8 cellular contexts compared by ENCODE assay signal in the genomic region with DNA sequence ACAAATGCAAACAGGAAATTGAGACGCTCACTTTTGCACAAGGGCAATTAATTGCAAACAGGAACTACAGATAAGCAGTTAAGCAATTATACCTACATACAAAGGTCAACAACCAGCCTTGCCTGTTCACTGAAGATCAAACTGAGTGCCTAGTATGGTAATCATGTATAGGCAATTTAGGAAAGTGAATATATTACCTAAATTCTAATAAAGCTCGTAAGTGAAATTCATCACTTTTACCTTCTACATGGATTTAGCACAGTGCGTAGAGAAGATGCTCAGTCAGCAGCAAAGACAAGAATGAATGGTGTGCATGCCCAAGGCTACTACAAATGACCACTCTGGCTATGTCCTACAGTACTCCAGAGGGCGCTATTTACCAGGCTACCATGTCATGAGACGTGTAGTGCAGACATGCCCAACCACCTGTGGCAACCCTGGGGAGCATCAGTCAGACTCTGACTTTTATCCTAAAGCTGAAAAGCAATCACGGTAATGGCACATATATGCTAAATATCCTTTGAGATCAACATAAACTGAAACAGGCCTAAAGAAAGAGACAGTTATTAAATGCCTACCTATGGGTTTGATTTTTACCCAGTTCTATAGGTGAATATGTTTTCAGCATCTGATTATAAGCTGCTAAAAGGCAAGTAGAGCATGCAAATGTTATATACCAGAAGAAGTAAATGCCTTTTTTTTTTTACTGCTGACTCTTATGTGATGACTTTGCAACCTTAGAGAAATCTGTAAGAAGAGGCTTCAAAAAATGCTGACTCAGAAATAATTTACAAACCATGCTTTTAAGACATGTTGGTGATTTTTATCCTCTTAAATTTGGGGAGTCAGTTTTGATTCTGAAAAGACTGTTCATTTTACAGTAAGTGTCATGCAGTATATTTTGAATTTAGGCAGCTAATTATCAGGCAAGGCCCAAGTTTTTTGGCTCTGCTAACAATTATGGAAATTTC.
DNase-seq lines count a peak whose midpoint lies in the region; ATAC-seq, FAIRE-seq and TF ChIP-seq lines count a peak whose summit lies in the region.

No MANE protein-coding gene starts in this region.

- no peak for FAIRE-seq in K562 (lab: Jason Lieb, UNC)

- no peak for TF ChIP-seq EP300 in K562 (IDR thresholded peaks at IDR 0.05; ENCODE audit: low read length)

- WGBS in K562 (ENCODE audit: insufficient coverage, low coverage, missing lambda C conversion rate), result 4% methylated on average over 6 of the region's 6 CpGs

- no peak overlapping the region for H3K4me2 ChIP-seq in K562 (ENCODE audit: insufficient read depth, low read length)

- peak; percentile 79 to 91 for TF ChIP-seq RAD21 in K562 (CRISPR knock-in tag; conservative IDR thresholded peaks at IDR 0.05 in 1 of 2, IDR thresholded peaks at IDR 0.05 in 1 of 2)

- intact Hi-C loops in K562 (cut with micrococcal nuclease), result loop anchor here (5.0 to 10.0 kb wide), 2 partner anchors 563 to 1265 kb away; no protein-coding TSS in a partner anchor

- no peaks in the 10 kb centered on the region for H3K9me1 ChIP-seq in K562 (ENCODE audit: control insufficient read depth, insufficient read depth, low read length)

- H3K27me3 ChIP-seq in K562 (ENCODE audit: control insufficient read depth in 2 of 2, insufficient read depth in 2 of 2, low read length in 2 of 2), result no peaks in the 10 kb centered on the region

- H3K27ac ChIP-seq in K562 (ENCODE audit: extremely low read depth, low read depth, low read length), result no peak overlapping the region

- no TSS peak for BruUV-seq in K562 (replicated peaks; lab: Mats Ljungman, UMichigan)

- POLR2A ChIA-PET in K562 (lab: Yijun Ruan, JAX), result no interaction called here

- H3K4me3 ChIP-seq in K562, result no peak overlapping the region

- H3K79me2 ChIP-seq in K562 (ENCODE audit: control insufficient read depth, insufficient read depth, low read length), result no peaks in the 10 kb centered on the region

- no peaks in the 10 kb centered on the region for H3K4me1 ChIP-seq in K562 (replicated peaks in 1 of 2; ENCODE audit: control insufficient read depth in 2 of 2, insufficient read depth in 2 of 2, low read length in 2 of 2)

- H2AFZ ChIP-seq in K562 (ENCODE audit: low read depth, low read length), result no peak overlapping the region

- no peaks in the 10 kb centered on the region for H3K9me3 ChIP-seq in K562 (replicated peaks; ENCODE audit: control insufficient read depth, insufficient read depth, low read depth, low read length)

- ATAC-seq in HG02884 (IDR thresholded peaks at IDR 0.05; ENCODE audit: unreplicated experiment), result peak; percentile 98
- 0 out of 3 replicates have a peak, but pooled peaks have one; percentile 47 for ATAC-seq in K562

- DNase-seq in activated gamma-delta T cell treated with Interleukin-2 at 50 U/mL for 16 hours (peak; percentile 43), activated gamma-delta T cell (lab: John Stamatoyannopoulos, UW) (no peak), NCI-H146 (lab: John Stamatoyannopoulos, UW) (peak; percentile 74), T-helper 2 cell (peak in 4 of 5 experiments; percentile 2 to 78 (median 14)), K562 (ENCODE audit: extremely low read depth in 1 of 4, low spot score in 3 of 4) (peak in 3 of 4 experiments; percentile 5 to 38 (median 7)), islet precursor cell (peak; percentile 88)
- DNase-seq in stimulated activated CD4-positive, alpha-beta T cell treated with anti-CD3 and anti-CD28 coated beads, Interleukin-4, amount 100 ng/mL, for 24 hours, result peak; percentile 61

- in situ Hi-C loops in K562 (cut with MboI), result no loop called here

- TF ChIP-seq POLR2A in K562 (conservative IDR thresholded peaks at IDR 0.05), result no peak

- H3K36me3 ChIP-seq in K562 (ENCODE audit: control insufficient read depth, insufficient read depth, low read length), result no peaks in the 10 kb centered on the region

- no peaks in the 10 kb centered on the region for H4K20me1 ChIP-seq in K562 (replicated peaks; ENCODE audit: control insufficient read depth, insufficient read depth, low read length)

- TF ChIP-seq CTCF in K562 (IDR thresholded peaks at IDR 0.05 in 2 of 3, conservative IDR thresholded peaks at IDR 0.05 in 1 of 3; ENCODE audit: insufficient read depth in 2 of 3, low read depth in 1 of 3, low read length in 3 of 3), result peak; percentile 8 to 31 (median 29); a peak in 1 of 6 replicates

- CTCF ChIA-PET in K562 (lab: Yijun Ruan, JAX; ENCODE audit: low intra/inter-chr PET ratio), result interaction anchor here (0.6 kb wide), 1 partner anchor 561 kb away, joined by 3 read pairs; no protein-coding TSS in a partner anchor

- H3K9ac ChIP-seq in K562 (ENCODE audit: insufficient read depth in 1 of 2, low read depth in 2 of 2, low read length in 2 of 2), result no peak overlapping the region

TF ChIP-seq in K562, 482 proteins besides CTCF, POLR2A, EP300 and RAD21 (continues in another document):
- TF ChIP-seq CEBPZ (IDR thresholded peaks at IDR 0.05; ENCODE audit: borderline replicate concordance, low read depth, low read length), result no peak
- TF ChIP-seq MAFG (tag; conservative IDR thresholded peaks at IDR 0.05), result peak; percentile 93
- TF ChIP-seq, protein P1, sequence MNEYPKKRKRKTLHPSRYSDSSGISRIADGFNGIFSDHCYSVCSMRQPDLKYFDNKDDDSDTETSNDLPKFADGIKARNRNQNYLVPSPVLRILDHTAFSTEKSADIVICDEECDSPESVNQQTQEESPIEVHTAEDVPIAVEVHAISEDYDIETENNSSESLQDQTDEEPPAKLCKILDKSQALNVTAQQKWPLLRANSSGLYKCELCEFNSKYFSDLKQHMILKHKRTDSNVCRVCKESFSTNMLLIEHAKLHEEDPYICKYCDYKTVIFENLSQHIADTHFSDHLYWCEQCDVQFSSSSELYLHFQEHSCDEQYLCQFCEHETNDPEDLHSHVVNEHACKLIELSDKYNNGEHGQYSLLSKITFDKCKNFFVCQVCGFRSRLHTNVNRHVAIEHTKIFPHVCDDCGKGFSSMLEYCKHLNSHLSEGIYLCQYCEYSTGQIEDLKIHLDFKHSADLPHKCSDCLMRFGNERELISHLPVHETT (CRISPR knock-in tag; conservative IDR thresholded peaks at IDR 0.05 in 1 of 2, IDR thresholded peaks at IDR 0.05 in 1 of 2), result no peak
- TF ChIP-seq C11orf30 (IDR thresholded peaks at IDR 0.05; ENCODE audit: low read depth), result peak; percentile 78
- no peak for TF ChIP-seq EWSR1 (IDR thresholded peaks at IDR 0.05; ENCODE audit: borderline replicate concordance, low read depth, partially characterized antibody)
- no peak for TF ChIP-seq HMG20A (CRISPR knock-in tag; conservative IDR thresholded peaks at IDR 0.05)
- no peak for TF ChIP-seq NCOA4 (IDR thresholded peaks at IDR 0.05; ENCODE audit: partially characterized antibody)
- TF ChIP-seq DEAF1 (CRISPR knock-in tag; IDR thresholded peaks at IDR 0.05), result peak; percentile 73
- TF ChIP-seq SMARCE1 (IDR thresholded peaks at IDR 0.05), result no peak
- no peak for TF ChIP-seq XRCC5 (IDR thresholded peaks at IDR 0.05; ENCODE audit: low read depth, low read length)
- TF ChIP-seq KDM2B (CRISPR knock-in tag; IDR thresholded peaks at IDR 0.05), result no peak
- no peak for TF ChIP-seq HNRNPLL (IDR thresholded peaks at IDR 0.05; ENCODE audit: low read depth, low read length, poor library complexity, severe bottlenecking)
- no peak for TF ChIP-seq IRF9 (tag; IDR thresholded peaks at IDR 0.05)
- TF ChIP-seq GABPA (tag; conservative IDR thresholded peaks at IDR 0.05; ENCODE audit: low read depth), result no peak
- peak; percentile 91 for TF ChIP-seq MAFF (IDR thresholded peaks at IDR 0.05; ENCODE audit: low read length)
